In the genomic region with DNA sequence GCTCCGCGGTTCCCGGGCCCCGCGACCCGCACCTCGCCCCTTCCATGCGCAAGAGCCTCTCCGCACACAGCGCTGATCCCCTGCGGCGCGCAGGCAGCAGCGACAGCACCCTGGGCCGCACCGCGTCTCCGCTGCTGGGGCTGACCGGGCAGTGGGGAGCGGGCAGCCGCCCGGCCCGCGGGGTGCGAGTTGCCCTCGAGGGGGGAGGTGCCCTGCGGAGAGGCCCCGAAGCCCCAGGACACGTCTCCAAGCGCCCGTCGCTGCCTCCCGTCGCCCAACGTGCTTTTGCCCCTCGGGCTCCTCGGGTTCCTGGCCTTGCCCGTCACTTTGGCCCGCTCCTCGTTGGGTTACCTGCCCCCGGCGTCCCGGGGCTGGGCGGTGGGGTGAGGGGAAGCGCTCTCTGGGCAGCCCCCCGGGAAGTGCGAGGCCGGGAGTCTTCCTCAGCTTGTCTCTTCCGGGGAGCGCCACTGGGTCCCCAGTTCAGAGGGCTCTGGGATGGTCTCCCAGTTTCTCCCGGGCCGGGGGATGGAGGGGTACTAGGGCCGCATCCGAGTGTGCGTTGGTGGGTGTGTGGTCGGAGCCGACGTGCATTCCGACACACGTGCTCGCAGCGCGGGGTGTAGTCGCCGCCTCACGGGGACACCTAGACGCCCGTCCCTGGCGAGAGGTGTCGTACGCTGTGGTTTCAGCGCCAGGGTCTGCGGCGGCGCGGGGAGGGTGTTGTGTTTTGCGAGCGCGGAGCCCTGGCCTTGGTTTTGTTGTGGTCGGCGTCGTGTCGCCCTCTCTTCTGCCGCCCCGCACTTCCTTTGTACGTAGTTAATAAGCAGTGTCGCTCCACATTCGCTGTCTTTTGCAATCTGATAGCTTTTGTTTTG, we compare ENCODE assay signal across 8 cellular contexts. TPM values are rescaled to one million over a fixed set of nuclear protein-coding genes. Genes with fewer than 3 reads are reported as not detected.
DNase-seq lines count a peak whose midpoint lies in the region; ATAC-seq lines count a peak whose summit lies in the region.

No MANE protein-coding gene starts in this region.

- WGBS in ectodermal cell, 2 experiments = 0% methylated on average over 88 of the region's 88 CpGs

- no peaks in the 10 kb centered on the region for H3K9me3 ChIP-seq in ectodermal cell (ENCODE audit: control insufficient read depth, low read length)

- no peak overlapping the region for H3K27ac ChIP-seq in ectodermal cell (ENCODE audit: insufficient read depth, low read depth, low read length, poor library complexity, severe bottlenecking)

- peaks cover 3% of the 10 kb centered on the region for H3K36me3 Mint-ChIP-seq in memory B cell
- peaks cover 0 to 6% of the 10 kb centered on the region in 2 donors for H3K36me3 Mint-ChIP-seq in stimulated activated naive B cell treated with anti-CD40 and anti-IgM and Interleukin-4, amounts not matched to agents 10 μg/mL and 1 μg/mL and 100 μg/mL, for 72 hours

- H3K4me3 ChIP-seq in ectodermal cell (ENCODE audit: insufficient read depth, low read depth, low read length) = peak overlapping the region; percentile 89

- ATAC-seq in memory B cell (ENCODE audit: low read depth) = peak; percentile 6
- no peak for ATAC-seq in stimulated activated naive B cell treated with anti-CD40 and anti-IgM and Interleukin-4, amounts not matched to agents 10 μg/mL and 1 μg/mL and 100 μg/mL, for 72 hours (replicated peaks)
- ATAC-seq in HG02938 (IDR thresholded peaks at IDR 0.05; ENCODE audit: unreplicated experiment) = no peak

- peaks cover 13% of the 10 kb centered on the region for H3K4me1 ChIP-seq in ectodermal cell (ENCODE audit: control insufficient read depth, insufficient read depth, low read length)

- DNase-seq in SIG-M5 treated with dmso at 0.1 percent for 504 hours (lab: John Stamatoyannopoulos, UW; ENCODE audit: unreplicated experiment) = peak; percentile 25
- DNase-seq in SIG-M5 (lab: John Stamatoyannopoulos, UW) = no peak
- DNase-seq in activated CD4-positive, alpha-beta T cell treated with anti-CD3 and anti-CD28 coated beads, Interleukin-2, amount 50 U/mL, for 4 hours = peak; percentile 26 to 39
- DNase-seq in memory B cell (ENCODE audit: low spot score in 2 of 2) = peak; percentile 8 to 32
- peak; percentile 11 for DNase-seq in stimulated activated naive B cell treated with anti-CD40 and anti-IgM and Interleukin-4, amounts not matched to agents 10 μg/mL and 1 μg/mL and 100 μg/mL, for 72 hours
- DNase-seq in HuH-7 (ENCODE audit: low spot score) = no peak

- H3K4me1 Mint-ChIP-seq in memory B cell = peaks cover 21% of the 10 kb centered on the region
- H3K4me1 Mint-ChIP-seq in stimulated activated naive B cell treated with anti-CD40 and anti-IgM and Interleukin-4, amounts not matched to agents 10 μg/mL and 1 μg/mL and 100 μg/mL, for 72 hours = peaks cover 14 to 30% of the 10 kb centered on the region in 2 donors

- peak overlapping the region; percentile 91 for H3K4me3 Mint-ChIP-seq in memory B cell
- H3K4me3 Mint-ChIP-seq in stimulated activated naive B cell treated with anti-CD40 and anti-IgM and Interleukin-4, amounts not matched to agents 10 μg/mL and 1 μg/mL and 100 μg/mL, for 72 hours = peak overlapping the region; percentile 84 to 88

- peak overlapping the region; percentile 91 for H3K27ac Mint-ChIP-seq in memory B cell
- peak overlapping the region; percentile 93 for H3K27ac Mint-ChIP-seq in stimulated activated naive B cell treated with anti-CD40 and anti-IgM and Interleukin-4, amounts not matched to agents 10 μg/mL and 1 μg/mL and 100 μg/mL, for 72 hours

- H3K36me3 ChIP-seq in ectodermal cell (ENCODE audit: control insufficient read depth, insufficient read depth, low read length) = no peaks in the 10 kb centered on the region

- H3K27me3 ChIP-seq in ectodermal cell (ENCODE audit: control insufficient read depth, insufficient read depth, low read length, poor library complexity, severe bottlenecking) = peaks cover 16% of the 10 kb centered on the region

- H3K27me3 Mint-ChIP-seq in memory B cell = peaks cover 16% of the 10 kb centered on the region
- peaks cover 31 to 37% of the 10 kb centered on the region in 2 donors for H3K27me3 Mint-ChIP-seq in stimulated activated naive B cell treated with anti-CD40 and anti-IgM and Interleukin-4, amounts not matched to agents 10 μg/mL and 1 μg/mL and 100 μg/mL, for 72 hours

- H3K9me3 Mint-ChIP-seq in memory B cell = peaks cover 2% of the 10 kb centered on the region
- H3K9me3 Mint-ChIP-seq in stimulated activated naive B cell treated with anti-CD40 and anti-IgM and Interleukin-4, amounts not matched to agents 10 μg/mL and 1 μg/mL and 100 μg/mL, for 72 hours = no peaks in the 10 kb centered on the region

RNA-seq across cellular contexts. Expression of gene IGF1R, which starts 1.9 kb away (rescaled TPM):
- polyA plus RNA-seq in ectodermal cell (2013, experiment 1 of 4) = 36.6 TPM
- polyA plus RNA-seq in ectodermal cell (2013, experiment 2 of 4) = 46.0 TPM
- polyA plus RNA-seq in ectodermal cell (2013, experiment 3 of 4) = 30.3 TPM
- 36.8 TPM for polyA plus RNA-seq in ectodermal cell (2013, experiment 4 of 4)

Comparison
In these comparisons a context has a peak if more than half of its experiments do, and no peak if none do; other contexts are left out.
1. DNase-seq: peak in SIG-M5 treated with dmso at 0.1 percent for 504 hours (single experiment), activated CD4-positive, alpha-beta T cell treated with anti-CD3 and anti-CD28 coated beads, Interleukin-2, amount 50 U/mL, for 4 hours (2 of 2), memory B cell (2 of 2) and stimulated activated naive B cell treated with anti-CD40 and anti-IgM and Interleukin-4, amounts not matched to agents 10 μg/mL and 1 μg/mL and 100 μg/mL, for 72 hours (single experiment); none in SIG-M5 (single experiment) and HuH-7 (single experiment).